Comparison of ENCODE assay signal across 8 cellular contexts in genomic region chr1:64469614-64469976, GRCh38. TPM values are rescaled to one million over a fixed set of nuclear protein-coding genes. Genes with fewer than 3 reads are reported as not detected.
DNase-seq lines count a peak whose midpoint lies in the region; ATAC-seq and TF ChIP-seq lines count a peak whose summit lies in the region.

No MANE protein-coding gene starts in this region.

- H3K27me3 ChIP-seq in ascending aorta (no peaks in the 10 kb centered on the region), transverse colon (peaks cover 52% of the 10 kb centered on the region)

- no peaks in the 10 kb centered on the region for H3K9me3 ChIP-seq in ascending aorta
- no peaks in the 10 kb centered on the region for H3K9me3 ChIP-seq in transverse colon

- intact Hi-C loops in ascending aorta (cut with DNase I) (no loop called here), left colon (cut with DNase I, micrococcal nuclease) (no loop called here), transverse colon (cut with DNase I; ENCODE audit: low total_unique reads) (no loop called here)

- H3K36me3 ChIP-seq in ascending aorta (no peaks in the 10 kb centered on the region), transverse colon (no peaks in the 10 kb centered on the region)

- H3K4me1 ChIP-seq in ascending aorta (peaks cover 0 to 2% of the 10 kb centered on the region in 2 donors), transverse colon (peaks cover 2 to 26% (median 16%) of the 10 kb centered on the region in 4 donors)

- no peak for TF ChIP-seq POLR2A in transverse colon (IDR thresholded peaks at IDR 0.05)

- H3K4me3 ChIP-seq in HFF-Myc (replicated peaks; ENCODE audit: low read depth, low read length) (peak overlapping the region; percentile 70), ascending aorta (peak overlapping the region; percentile 82 to 94), transverse colon (peak overlapping the region; percentile 58 to 70 (median 67))

- peak overlapping the region; percentile 80 to 94 for H3K27ac ChIP-seq in ascending aorta
- peak overlapping the region; percentile 76 to 89 (median 82) for H3K27ac ChIP-seq in transverse colon

- TF ChIP-seq EP300 in transverse colon (IDR thresholded peaks at IDR 0.05; ENCODE audit: low read depth) = no peak

- TF ChIP-seq CTCF in HFF-Myc (IDR thresholded peaks at IDR 0.05; ENCODE audit: low read depth, low read length, missing control alignments) = no peak
- no peak for TF ChIP-seq CTCF in ascending aorta (IDR thresholded peaks at IDR 0.05)
- TF ChIP-seq CTCF in transverse colon (IDR thresholded peaks at IDR 0.05) = no peak

- in situ Hi-C loops in transverse colon (cut with MboI; ENCODE audit: low pct_ligation_motif_present in 1 of 4, low pct_unique_long_range_greater_than_20kb in 1 of 4, low sequenced_read_pairs in 3 of 4) = loop anchor here in 2 of 4 donors (25.0 kb wide), 1 partner anchor 193 kb away; no protein-coding TSS in a partner anchor

- ATAC-seq in left colon = peak; percentile 28

- WGBS in transverse colon (ENCODE audit: low coverage in 1 of 2), 2 donors = 3% methylated on average over 22 of the region's 22 CpGs; no CpG with 5 or more reads in 1 of the 2 donors

- DNase-seq in AG08395 (ENCODE audit: low spot score) (peak; percentile 24), HFF-Myc (ENCODE audit: extremely low read depth, low read depth) (no peak), ascending aorta (ENCODE audit: low spot score in 2 of 2) (peak in 1 of 2 donors; percentile 63), left colon (no peak), transverse colon (no peak), germinal center (ENCODE audit: low spot score) (no peak), KG1 (lab: John Stamatoyannopoulos, UW) (no peak), GDM1 (lab: John Stamatoyannopoulos, UW) (no peak)

RNA-seq across cellular contexts. Expression of gene CACHD1, which starts 0.3 kb away (rescaled TPM):
- total RNA-seq in ascending aorta (4.3 TPM), left colon (1 to 10 TPM; 1.4 to 2.6 TPM), transverse colon (1 to 10 TPM in 3 of 4 donors, not detected in 1; 1.6 to 3.2 (median 2.2) TPM)
